In the genomic region with DNA sequence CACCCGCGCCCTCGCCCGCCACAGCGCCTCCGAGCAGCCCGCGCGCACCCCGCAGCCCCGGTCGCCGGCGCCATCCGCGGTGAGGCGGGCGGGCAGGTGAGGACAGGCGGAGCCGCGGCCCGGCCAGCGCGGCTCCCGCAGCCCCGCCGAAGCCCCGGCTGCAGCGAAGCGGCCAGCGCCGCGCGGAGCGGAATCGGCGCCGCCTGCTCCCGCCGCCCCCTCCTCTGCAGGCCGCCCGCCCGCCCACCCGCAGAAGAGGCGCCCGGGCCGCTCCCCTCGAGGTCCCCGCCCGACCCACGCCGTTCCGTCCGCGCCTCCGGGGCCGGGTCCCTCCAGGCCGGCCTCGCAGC, we compare ENCODE assay signal across 15 cellular contexts. TPM values are rescaled to one million over a fixed set of nuclear protein-coding genes. Genes with fewer than 3 reads are reported as not detected.
A peak's percentile ranks its signal among the peaks of the same experiment; 100 is the strongest.
DNase-seq lines count a peak whose midpoint lies in the region; ATAC-seq, FAIRE-seq and TF ChIP-seq lines count a peak whose summit lies in the region.
"Had no signal": no experiment of that assay in that cellular context is flagged by ENCODE, and none has a peak within 500 bp of the region (broad histone marks: within the 10 kb centered on the region; RNA-seq: fewer than 3 reads in every experiment).

No MANE protein-coding gene starts in this region.

- peak overlapping the region; percentile 62 for H3K4me2 ChIP-seq in keratinocyte (ENCODE audit: control insufficient read depth, extremely low read depth, insufficient read depth, low read depth, low read length)

- intact Hi-C loops in ascending aorta (cut with DNase I), result loop anchor here (2.0 kb wide), 1 partner anchor 117 kb away; no protein-coding TSS in a partner anchor

- H3K4me1 ChIP-seq in ES-I3 (ENCODE audit: insufficient read depth, low read length) (peaks cover 13% of the 10 kb centered on the region; the same call in 1 of the 2 replicates), ascending aorta (peaks cover 10 to 33% of the 10 kb centered on the region in 2 donors), keratinocyte (ENCODE audit: control insufficient read depth, extremely low read depth, insufficient read depth, low read length) (no peaks in the 10 kb centered on the region)

- no peaks in the 10 kb centered on the region for H3K9me1 ChIP-seq in keratinocyte (ENCODE audit: control insufficient read depth, extremely low read depth, insufficient read depth, low read length)

- H4K20me1 ChIP-seq in keratinocyte (ENCODE audit: control insufficient read depth, extremely low read depth, insufficient read depth, low read length), result no peaks in the 10 kb centered on the region

- H3K27me3 ChIP-seq in ascending aorta, result no peaks in the 10 kb centered on the region
- H3K27me3 ChIP-seq in keratinocyte (ENCODE audit: control insufficient read depth, extremely low read depth, insufficient read depth, low read length), result peaks cover 89% of the 10 kb centered on the region

- H3K4me3 ChIP-seq in ascending aorta, result peak overlapping the region; percentile 95 to 97
- peak overlapping the region in 1 of 3 experiments; percentile 13 for H3K4me3 ChIP-seq in keratinocyte (ENCODE audit: control insufficient read depth in 2 of 3, extremely low read depth in 1 of 3, insufficient read depth in 2 of 3, low read depth in 1 of 3, low read length in 3 of 3)
- peak overlapping the region; percentile 39 to 62 (median 48) for H3K4me3 ChIP-seq in skin epidermis

- DNase-seq in ascending aorta (ENCODE audit: low spot score in 2 of 2) (no peak), keratinocyte (ENCODE audit: low read depth, low spot score) (no peak), T-helper 2 cell (no peak)
- DNase-seq: activated CD4-positive, alpha-beta T cell treated with anti-CD3 and anti-CD28 coated beads for 4 hours; DND-41; NCI-H187; stimulated activated CD4-positive, alpha-beta T cell treated with anti-CD3 and anti-CD28 coated beads, Interleukin-2, amount 100 ng/mL, for 24 hours had no signal

- TF ChIP-seq CTCF in ascending aorta (IDR thresholded peaks at IDR 0.05) (no peak), keratinocyte (optimal IDR thresholded peaks at IDR 0.05 in 1 of 3, IDR thresholded peaks at IDR 0.05 in 1 of 3, conservative IDR thresholded peaks at IDR 0.05 in 1 of 3; ENCODE audit: extremely low read depth in 1 of 3, insufficient read depth in 2 of 3, low read length in 3 of 3) (no peak)

- peak overlapping the region; percentile 99 to 100 for H3K27ac ChIP-seq in ascending aorta
- H3K27ac ChIP-seq in keratinocyte (ENCODE audit: control insufficient read depth, insufficient read depth, low read length), result no peak overlapping the region
- peak overlapping the region in 2 of 21 experiments; percentile 2 to 14 for H3K27ac ChIP-seq in skin epidermis

- H3K9me3 ChIP-seq in ES-I3 (ENCODE audit: control insufficient read depth, insufficient read depth, low read length) (no peaks in the 10 kb centered on the region), ascending aorta (no peaks in the 10 kb centered on the region), keratinocyte (ENCODE audit: control insufficient read depth, low read depth, low read length) (peaks cover 4% of the 10 kb centered on the region)

- no peak overlapping the region for H2AFZ ChIP-seq in keratinocyte (ENCODE audit: control insufficient read depth, low read length)

- dilution Hi-C loops in keratinocyte (cut with MboI; ENCODE audit: extremely low pct_ligation_motif_present, low sequenced_read_pairs), result no loop called here

- no peaks in the 10 kb centered on the region for H3K79me2 ChIP-seq in keratinocyte (ENCODE audit: control insufficient read depth, insufficient read depth, low read length)

- no peak for ATAC-seq in GM19023 (IDR thresholded peaks at IDR 0.05; ENCODE audit: unreplicated experiment)
- no peak for ATAC-seq in GM21528 (IDR thresholded peaks at IDR 0.05; ENCODE audit: low FRiP score, unreplicated experiment)
- ATAC-seq in GM21390 (IDR thresholded peaks at IDR 0.05; ENCODE audit: unreplicated experiment), result no peak

- no peak for FAIRE-seq in keratinocyte (lab: Jason Lieb, UNC)

- H3K9ac ChIP-seq in ES-I3 (ENCODE audit: low read depth, low read length) (peak overlapping the region; percentile 47; the same call in 1 of the 2 replicates), keratinocyte (ENCODE audit: control insufficient read depth, extremely low read depth, insufficient read depth, low read length) (no peak overlapping the region)

- H3K36me3 ChIP-seq in ES-I3 (ENCODE audit: insufficient read depth, low read length), result no peaks in the 10 kb centered on the region
- H3K36me3 ChIP-seq in ascending aorta, result peaks cover 0 to 7% of the 10 kb centered on the region in 2 donors
- H3K36me3 ChIP-seq in keratinocyte (ENCODE audit: control insufficient read depth in 2 of 2, extremely low read depth in 1 of 2, insufficient read depth in 2 of 2, low read length in 2 of 2), result no peaks in the 10 kb centered on the region

RNA-seq across cellular contexts. Expression of a gene that starts 1.3 kb away (rescaled TPM):
- 84.2 TPM for total RNA-seq in ascending aorta
- under 0.01 to 0.05 TPM in 2 of 3 replicates, not detected in the other for polyA plus RNA-seq in keratinocyte
- not detected for polyA plus RNA-seq in keratinocyte (2011; ENCODE audit: low read depth)
- polyA plus RNA-seq in keratinocyte (2011; cell fraction: cytosol; rRNA removed), result 0.03 TPM in 1 of 2 replicates, not detected in the other
- 0.07 and 0.41 TPM in 2 replicates for polyA plus RNA-seq in keratinocyte (2011; cell fraction: nucleus; rRNA removed)
- polyA plus RNA-seq in keratinocyte (2012; ENCODE audit: low replicate concordance), result not detected in 2 replicates
- not detected in 3 replicates for polyA minus RNA-seq in keratinocyte
- not detected for polyA minus RNA-seq in keratinocyte (2011; cell fraction: cytosol; rRNA and poly(A)+ RNA removed)
- polyA minus RNA-seq in keratinocyte (2011; cell fraction: nucleus; rRNA and poly(A)+ RNA removed), result not detected in 2 replicates
- total RNA-seq: HT1080, lung microvascular endothelial cell, RPMI7951 had no signal

RNA-seq across cellular contexts. Expression of a gene that starts 49.0 kb away (rescaled TPM):
- not detected for total RNA-seq in ascending aorta
- not detected in 3 replicates for polyA plus RNA-seq in keratinocyte
- not detected for polyA plus RNA-seq in keratinocyte (2011; ENCODE audit: low read depth)
- polyA plus RNA-seq in keratinocyte (2011; cell fraction: cytosol; rRNA removed), result not detected in 2 replicates
- not detected in 2 replicates for polyA plus RNA-seq in keratinocyte (2011; cell fraction: nucleus; rRNA removed)
- not detected in 2 replicates for polyA plus RNA-seq in keratinocyte (2012; ENCODE audit: low replicate concordance)
- polyA minus RNA-seq in keratinocyte, result not detected in 3 replicates
- polyA minus RNA-seq in keratinocyte (2011; cell fraction: cytosol; rRNA and poly(A)+ RNA removed), result not detected
- polyA minus RNA-seq in keratinocyte (2011; cell fraction: nucleus; rRNA and poly(A)+ RNA removed), result not detected in 2 replicates
- total RNA-seq: HT1080, lung microvascular endothelial cell, RPMI7951 had no signal
